Comparison of ENCODE assay signal across 8 cellular contexts in the genomic region with DNA sequence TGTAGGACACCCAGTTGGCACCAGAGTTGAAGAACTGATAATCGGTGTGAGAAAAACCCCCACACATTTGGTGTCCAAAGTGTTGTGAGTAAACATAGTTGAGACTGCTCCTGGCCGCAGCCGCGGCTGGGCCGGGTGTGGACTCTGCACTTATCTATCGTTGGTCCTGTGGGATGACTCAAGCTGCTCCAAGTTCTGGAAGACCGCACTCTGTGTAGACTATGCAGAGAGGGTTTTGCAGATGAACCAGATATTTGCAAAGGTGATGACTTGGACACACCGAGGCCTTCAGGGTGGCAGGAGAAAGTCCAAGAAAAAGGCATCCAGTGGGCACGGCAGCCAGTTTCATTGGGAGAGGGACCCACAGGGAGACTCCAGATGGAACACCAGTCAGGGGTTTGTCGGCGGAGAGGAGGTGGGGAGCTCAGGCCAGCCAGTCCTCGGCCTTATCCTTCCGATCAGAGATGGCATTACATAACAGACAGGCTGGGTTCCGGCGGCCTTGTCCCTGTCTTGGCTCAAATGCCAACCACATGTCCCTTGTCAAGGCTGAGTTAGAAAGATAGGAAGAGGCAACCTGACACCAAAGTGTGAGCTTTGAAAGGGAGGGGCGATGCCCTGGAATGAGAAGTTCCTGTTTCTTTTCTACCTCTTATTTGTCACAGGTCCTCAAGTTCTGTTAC. TPM values are rescaled to one million over a fixed set of nuclear protein-coding genes. Genes with fewer than 3 reads are reported as not detected.
A peak's percentile ranks its signal among the peaks of the same experiment; 100 is the strongest.
DNase-seq lines count a peak whose midpoint lies in the region; ATAC-seq and TF ChIP-seq lines count a peak whose summit lies in the region.

No MANE protein-coding gene starts in this region.

- no peaks in the 10 kb centered on the region for H3K9me3 ChIP-seq in SJCRH30 (replicated peaks)

- H3K4me1 ChIP-seq in SJCRH30, result no peaks in the 10 kb centered on the region

- DNase-seq in AG10803 (ENCODE audit: low read depth) (peak; percentile 54), M059J (ENCODE audit: low read depth) (peak; percentile 96), choroid plexus epithelial cell (ENCODE audit: low read depth) (peak; percentile 53), myocyte (ENCODE audit: low read depth) (peak; percentile 63), SJCRH30 (no peak)

- no peaks in the 10 kb centered on the region for H3K27me3 ChIP-seq in SJCRH30

- no peak overlapping the region for H3K4me3 ChIP-seq in AG10803 (ENCODE audit: low read length)
- H3K4me3 ChIP-seq in choroid plexus epithelial cell (ENCODE audit: low read depth, low read length), result no peak overlapping the region
- H3K4me3 ChIP-seq in SJCRH30, result no peak overlapping the region

- H3K27ac ChIP-seq in SJCRH30, result no peak overlapping the region

- TF ChIP-seq CTCF in AG10803 (conservative IDR thresholded peaks at IDR 0.05; ENCODE audit: low read length) (no peak), choroid plexus epithelial cell (conservative IDR thresholded peaks at IDR 0.05; ENCODE audit: low read depth, low read length) (no peak)

- ATAC-seq in HG03460 (IDR thresholded peaks at IDR 0.05; ENCODE audit: unreplicated experiment) (no peak), GM21390 (IDR thresholded peaks at IDR 0.05; ENCODE audit: unreplicated experiment) (no peak), GM19351 (IDR thresholded peaks at IDR 0.05; ENCODE audit: unreplicated experiment) (no peak)

- no peaks in the 10 kb centered on the region for H3K36me3 ChIP-seq in SJCRH30

RNA-seq across cellular contexts. Expression of a gene that starts 21.1 kb away (rescaled TPM):
- 13.2 and 32.1 TPM in 2 replicates for total RNA-seq in M059J (2014; rRNA removed; shearing (Covaris generic))
- 8.3 and 9.4 TPM in 2 replicates for total RNA-seq in myocyte
- 9.4 TPM for polyA plus RNA-seq in myocyte (2012)
- 14.1 and 14.5 TPM in 2 replicates for total RNA-seq in SJCRH30 (2014; rRNA removed; shearing (Covaris generic))

RNA-seq across cellular contexts. Expression of a gene that starts 53.6 kb away (rescaled TPM):
- total RNA-seq in M059J (2014; rRNA removed; shearing (Covaris generic)), result 4.8 and 8.0 TPM in 2 replicates
- total RNA-seq in myocyte, result 6.8 and 10.2 TPM in 2 replicates
- polyA plus RNA-seq in myocyte (2012), result 5.8 TPM
- 5.6 and 6.1 TPM in 2 replicates for total RNA-seq in SJCRH30 (2014; rRNA removed; shearing (Covaris generic))

Comparison
In these comparisons a context has a peak if more than half of its experiments do, and no peak if none do; other contexts are left out.
1. DNase-seq: peak in AG10803 (single experiment), M059J (single experiment), choroid plexus epithelial cell (single experiment) and myocyte (single experiment); none in SJCRH30 (0 of 2).